ENCODE assay signal across 31 cellular contexts in genomic region chr9:72936266-72936665, GRCh38. TPM values are rescaled to one million over a fixed set of nuclear protein-coding genes. Genes with fewer than 3 reads are reported as not detected.
"Had no signal": no experiment of that assay in that cellular context is flagged by ENCODE, and none has a peak within 500 bp of the region (broad histone marks: within the 10 kb centered on the region; RNA-seq: fewer than 3 reads in every experiment).

No MANE protein-coding gene starts in this region.

- ATAC-seq: heart right ventricle; left cardiac atrium; left lung; mucosa of descending colon; naive thymus-derived CD4-positive, alpha-beta T cell; natural killer cell treated with Interleukin-12 subunit alpha and Interleukin-12 subunit beta and Interleukin-15 and Interleukin-18, amount 100 ng/mL, for 72 hours; right cardiac atrium; stimulated activated memory B cell treated with anti-CD40 and anti-IgM and Interleukin-4, amounts not matched to agents 10 μg/mL and 1 μg/mL and 100 μg/mL, for 72 hours; stimulated activated naive CD8-positive, alpha-beta T cell treated with anti-CD3 and anti-CD28 coated beads, Interleukin-15, amount 100 ng/mL, for 72 hours had no signal

- H3K4me2 ChIP-seq: hepatocyte, smooth muscle cell had no signal

- H3K36me3 ChIP-seq: heart right ventricle, prostate gland, thyroid gland had no signal

- H3K27me3 Mint-ChIP-seq: stimulated activated memory B cell treated with anti-CD40 and anti-IgM and Interleukin-4, amounts not matched to agents 10 μg/mL and 1 μg/mL and 100 μg/mL, for 72 hours; stimulated activated naive CD8-positive, alpha-beta T cell treated with anti-CD3 and anti-CD28 coated beads, Interleukin-15, amount 100 ng/mL, for 72 hours had no signal

- H3K27ac Mint-ChIP-seq: naive thymus-derived CD4-positive, alpha-beta T cell; natural killer cell treated with Interleukin-12 subunit alpha and Interleukin-12 subunit beta and Interleukin-15 and Interleukin-18, amount 100 ng/mL, for 72 hours; stimulated activated memory B cell treated with anti-CD40 and anti-IgM and Interleukin-4, amounts not matched to agents 10 μg/mL and 1 μg/mL and 100 μg/mL, for 72 hours; stimulated activated naive CD8-positive, alpha-beta T cell treated with anti-CD3 and anti-CD28 coated beads, Interleukin-15, amount 100 ng/mL, for 72 hours had no signal

- H3K9me3 ChIP-seq: heart right ventricle, left lung, mucosa of descending colon, pancreas, prostate gland, testis, thyroid gland, transverse colon, upper lobe of left lung, vagina had no signal

- H3K27ac ChIP-seq: heart right ventricle, hepatocyte, left lung, prostate gland, testis, thyroid gland, transverse colon, upper lobe of left lung, vagina had no signal

- H3K4me1 Mint-ChIP-seq: naive thymus-derived CD4-positive, alpha-beta T cell; stimulated activated memory B cell treated with anti-CD40 and anti-IgM and Interleukin-4, amounts not matched to agents 10 μg/mL and 1 μg/mL and 100 μg/mL, for 72 hours; stimulated activated naive CD8-positive, alpha-beta T cell treated with anti-CD3 and anti-CD28 coated beads, Interleukin-15, amount 100 ng/mL, for 72 hours had no signal

- H3K27me3 ChIP-seq: heart right ventricle, hepatocyte, left lung, pancreas, testis, thyroid gland, transverse colon, upper lobe of left lung, vagina had no signal

- H3K9me3 Mint-ChIP-seq: natural killer cell treated with Interleukin-12 subunit alpha and Interleukin-12 subunit beta and Interleukin-15 and Interleukin-18, amount 100 ng/mL, for 72 hours; stimulated activated memory B cell treated with anti-CD40 and anti-IgM and Interleukin-4, amounts not matched to agents 10 μg/mL and 1 μg/mL and 100 μg/mL, for 72 hours; stimulated activated naive CD8-positive, alpha-beta T cell treated with anti-CD3 and anti-CD28 coated beads, Interleukin-15, amount 100 ng/mL, for 72 hours had no signal

- DNase-seq: heart right ventricle; islet precursor cell; kidney glomerular epithelial cell; left cardiac atrium; left lung; midbrain; mucosa of descending colon; naive thymus-derived CD4-positive, alpha-beta T cell; nucleus accumbens; pancreas; posterior cingulate gyrus; retina; right cardiac atrium; stimulated activated CD4-positive, alpha-beta T cell treated with anti-CD3 and anti-CD28 coated beads, Interleukin-1b, Interleukin-23, amount 100 ng/mL, for 48 hours; stimulated activated CD4-positive, alpha-beta T cell treated with anti-CD3 and anti-CD28 coated beads, Interleukin-2, amount 100 ng/mL, for 48 hours; stimulated activated CD4-positive, alpha-beta T cell treated with anti-CD3 and anti-CD28 coated beads, Interleukin-4, amount 100 ng/mL, for 4 hours; stimulated activated CD8-positive, alpha-beta memory T cell treated with anti-CD3 and anti-CD28 coated beads, Interleukin-4, amount 100 ng/mL, for 48 hours; stimulated activated naive CD4-positive, alpha-beta T cell treated with Interleukin-2 at 50 U/mL for 16 hours; stimulated activated naive CD8-positive, alpha-beta T cell treated with anti-CD3 and anti-CD28 coated beads, Interleukin-15, amount 100 ng/mL, for 72 hours; testis; thyroid gland; transverse colon; upper lobe of left lung had no signal

- H3K36me3 Mint-ChIP-seq: naive thymus-derived CD4-positive, alpha-beta T cell; natural killer cell treated with Interleukin-12 subunit alpha and Interleukin-12 subunit beta and Interleukin-15 and Interleukin-18, amount 100 ng/mL, for 72 hours; stimulated activated memory B cell treated with anti-CD40 and anti-IgM and Interleukin-4, amounts not matched to agents 10 μg/mL and 1 μg/mL and 100 μg/mL, for 72 hours had no signal

- H3K4me3 Mint-ChIP-seq: naive thymus-derived CD4-positive, alpha-beta T cell; natural killer cell treated with Interleukin-12 subunit alpha and Interleukin-12 subunit beta and Interleukin-15 and Interleukin-18, amount 100 ng/mL, for 72 hours; stimulated activated memory B cell treated with anti-CD40 and anti-IgM and Interleukin-4, amounts not matched to agents 10 μg/mL and 1 μg/mL and 100 μg/mL, for 72 hours; stimulated activated naive CD8-positive, alpha-beta T cell treated with anti-CD3 and anti-CD28 coated beads, Interleukin-15, amount 100 ng/mL, for 72 hours had no signal

- H3K4me3 ChIP-seq: heart right ventricle, hepatocyte, left lung, lung, mucosa of descending colon, pancreas, prostate gland, smooth muscle cell, testis, thyroid gland, transverse colon, upper lobe of left lung, vagina had no signal

- FAIRE-seq: pancreas had no signal

- H3K4me1 ChIP-seq: heart right ventricle, prostate gland, testis had no signal

RNA-seq across cellular contexts. Expression of gene ALDH1A1, which starts 16.6 kb away (rescaled TPM):
- total RNA-seq: natural killer cell treated with Interleukin-12 subunit alpha and Interleukin-12 subunit beta and Interleukin-15 and Interleukin-18, amount 100 ng/mL, for 72 hours had no signal
- polyA plus RNA-seq: naive thymus-derived CD4-positive, alpha-beta T cell; neural cell had no signal
